16 cellular contexts compared by ENCODE assay signal in genomic region chr4:109206610-109207009, GRCh38.
"Had no signal": no experiment of that assay in that cellular context is flagged by ENCODE, and none has a peak within 500 bp of the region (broad histone marks: within the 10 kb centered on the region; RNA-seq: fewer than 3 reads in every experiment).

No MANE protein-coding gene starts in this region.

- H3K27me3 Mint-ChIP-seq: memory B cell had no signal

- H3K4me1 Mint-ChIP-seq: activated naive CD8-positive, alpha-beta T cell treated with anti-CD3 and anti-CD28 coated beads for 36 hours; memory B cell had no signal

- DNase-seq: activated CD4-positive, alpha-beta memory T cell treated with anti-CD3 and anti-CD28 coated beads for 36 hours; activated gamma-delta T cell; activated naive CD8-positive, alpha-beta T cell treated with anti-CD3 and anti-CD28 coated beads for 36 hours; activated T-cell treated with anti-CD3 and anti-CD28 coated beads, Interleukin-2, amount 50 U/mL, for 4 hours; aorta; dorsolateral prefrontal cortex; esophagus squamous epithelium; heart right ventricle; pancreas; small intestine; T-helper 9 cell had no signal

- FAIRE-seq: endometrium, islet of Langerhans, pancreas, small intestine had no signal

- H3K9me3 Mint-ChIP-seq: activated CD4-positive, alpha-beta memory T cell treated with anti-CD3 and anti-CD28 coated beads for 36 hours; activated naive CD8-positive, alpha-beta T cell treated with anti-CD3 and anti-CD28 coated beads for 36 hours; activated T-cell treated with anti-CD3 and anti-CD28 coated beads, Interleukin-2, amount 50 U/mL, for 4 hours; memory B cell; neural progenitor cell had no signal

- H3K27ac Mint-ChIP-seq: activated CD4-positive, alpha-beta memory T cell treated with anti-CD3 and anti-CD28 coated beads for 36 hours; activated naive CD8-positive, alpha-beta T cell treated with anti-CD3 and anti-CD28 coated beads for 36 hours; memory B cell; neural progenitor cell had no signal

- H3K4me3 ChIP-seq: dorsolateral prefrontal cortex, esophagus squamous epithelium, heart right ventricle, neural progenitor cell, pancreas had no signal

- H3K36me3 Mint-ChIP-seq: activated CD4-positive, alpha-beta memory T cell treated with anti-CD3 and anti-CD28 coated beads for 36 hours; activated naive CD8-positive, alpha-beta T cell treated with anti-CD3 and anti-CD28 coated beads for 36 hours; memory B cell; neural progenitor cell had no signal

- H3K27ac ChIP-seq: dorsolateral prefrontal cortex, esophagus squamous epithelium, foreskin keratinocyte, heart right ventricle, neural progenitor cell, pancreas had no signal

- H3K9me3 ChIP-seq: esophagus squamous epithelium, heart right ventricle, pancreas had no signal

- H3K4me3 Mint-ChIP-seq: activated CD4-positive, alpha-beta memory T cell treated with anti-CD3 and anti-CD28 coated beads for 36 hours; activated naive CD8-positive, alpha-beta T cell treated with anti-CD3 and anti-CD28 coated beads for 36 hours; activated T-cell treated with anti-CD3 and anti-CD28 coated beads, Interleukin-2, amount 50 U/mL, for 4 hours; memory B cell; neural progenitor cell had no signal

- H3K36me3 ChIP-seq: esophagus squamous epithelium, heart right ventricle, neural progenitor cell, pancreas had no signal

- H3K27me3 ChIP-seq: esophagus squamous epithelium, heart right ventricle, neural progenitor cell, pancreas had no signal

- H3K4me1 ChIP-seq: esophagus squamous epithelium, foreskin keratinocyte, heart right ventricle, neural progenitor cell, pancreas had no signal
